Comparison of ENCODE assay signal across 24 cellular contexts in the genomic region with DNA sequence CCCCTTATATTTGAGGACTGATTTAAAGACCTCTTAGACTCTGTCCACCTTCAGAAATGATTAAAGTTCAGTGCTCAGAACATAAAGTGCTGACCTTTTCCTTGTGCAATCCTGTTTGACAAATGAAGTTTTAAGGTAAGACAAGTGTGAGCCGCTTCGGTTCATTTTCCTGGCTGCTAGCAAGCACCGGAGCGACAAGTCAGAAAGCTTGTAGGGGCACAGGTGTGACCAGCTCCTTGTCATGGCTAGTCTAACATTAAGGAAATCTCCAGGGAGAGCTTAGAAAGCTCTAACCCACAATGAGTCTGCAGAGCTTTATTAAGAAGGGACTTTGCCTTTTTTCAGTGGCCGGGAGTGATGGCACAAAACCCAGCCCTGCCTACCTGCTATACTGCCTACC. TPM values are rescaled to one million over a fixed set of nuclear protein-coding genes. Genes with fewer than 3 reads are reported as not detected.
DNase-seq lines count a peak whose midpoint lies in the region; ATAC-seq and TF ChIP-seq lines count a peak whose summit lies in the region.
"Had no signal": no experiment of that assay in that cellular context is flagged by ENCODE, and none has a peak within 500 bp of the region (broad histone marks: within the 10 kb centered on the region; RNA-seq: fewer than 3 reads in every experiment).

No MANE protein-coding gene starts in this region.

- ATAC-seq in HG02973 (IDR thresholded peaks at IDR 0.05; ENCODE audit: unreplicated experiment) (no peak), GM21717 (IDR thresholded peaks at IDR 0.05; ENCODE audit: unreplicated experiment) (no peak)
- ATAC-seq: SK-N-SH treated with all-trans-retinoic acid at 6 μM for 48 hours had no signal

- no peaks in the 10 kb centered on the region for H3K9me3 ChIP-seq in endodermal cell (ENCODE audit: control insufficient read depth, low read length)
- H3K9me3 ChIP-seq in thyroid gland: no peaks in the 10 kb centered on the region
- H3K9me3 ChIP-seq: Peyer's patch had no signal

- peaks cover 59% of the 10 kb centered on the region for H3K27me3 Mint-ChIP-seq in endodermal cell (ENCODE audit: insufficient read depth)

- H3K27ac ChIP-seq in endodermal cell (ENCODE audit: low read depth, low read length) (no peak overlapping the region), thyroid gland (no peak overlapping the region)
- H3K27ac ChIP-seq: HL-60, Peyer's patch had no signal

- H3K4me3 ChIP-seq in endodermal cell (ENCODE audit: low read length) (no peak overlapping the region), thyroid gland (replicated peaks in 1 of 3) (no peak overlapping the region)
- H3K4me3 ChIP-seq: Peyer's patch had no signal

- peak; percentile 18 for DNase-seq in NCI-H82 (lab: John Stamatoyannopoulos, UW)
- DNase-seq in NCI-H82 treated with DMSO at 0.1 percent for 48 hours (lab: John Stamatoyannopoulos, UW; ENCODE audit: unreplicated experiment): no peak
- DNase-seq in endodermal cell: peak; percentile 55
- DNase-seq in left kidney (ENCODE audit: low read depth, low spot score): peak; percentile 78
- DNase-seq in thyroid gland: peak; percentile 49 to 67
- no peak for DNase-seq in NCI-H2107 treated with DMSO at 0.1 percent for 48 hours (lab: John Stamatoyannopoulos, UW; ENCODE audit: unreplicated experiment)
- DNase-seq: AML-193, EL, GF-D8, HFFc6, NCI-H1105, NCI-H146, NCI-H2081, NCI-H510A treated with DMSO at 0.1 percent for 48 hours, NCI-H774, Peyer's patch had no signal

- H3K27me3 ChIP-seq in endodermal cell (ENCODE audit: control insufficient read depth, insufficient read depth, low read length, poor library complexity, severe bottlenecking) (peaks cover 76% of the 10 kb centered on the region), thyroid gland (no peaks in the 10 kb centered on the region)
- H3K27me3 ChIP-seq: Peyer's patch had no signal

- no peaks in the 10 kb centered on the region for H3K36me3 Mint-ChIP-seq in endodermal cell (ENCODE audit: low read depth)
- H3K36me3 Mint-ChIP-seq: CD14-positive monocyte, IgD-negative memory B cell had no signal

- 89 to 92% methylated on average over 4 to 5 of the region's 5 CpGs for WGBS in endodermal cell (ENCODE audit: insufficient coverage in 1 of 2, insufficient read length in 1 of 2), 2 experiments
- WGBS in thyroid gland, 2 donors: 53% methylated on average over 5 of the region's 5 CpGs

- no peak for TF ChIP-seq POLR2A in thyroid gland (IDR thresholded peaks at IDR 0.05)

- H3K9me3 Mint-ChIP-seq in endodermal cell: no peaks in the 10 kb centered on the region
- H3K9me3 Mint-ChIP-seq: HFFc6 had no signal

- H3K36me3 ChIP-seq in endodermal cell (ENCODE audit: control insufficient read depth, insufficient read depth, low read length) (no peaks in the 10 kb centered on the region), thyroid gland (no peaks in the 10 kb centered on the region)
- H3K36me3 ChIP-seq: Peyer's patch had no signal

- peaks cover 45% of the 10 kb centered on the region for H3K4me1 Mint-ChIP-seq in endodermal cell
- H3K4me1 Mint-ChIP-seq: CD14-positive monocyte, IgD-negative memory B cell had no signal

- intact Hi-C loops in thyroid gland (cut with DNase I): no loop called here

- no peak overlapping the region for H3K9ac ChIP-seq in endodermal cell (ENCODE audit: extremely low read depth, low read length, poor library complexity, severe bottlenecking)

- TF ChIP-seq CTCF in endodermal cell (conservative IDR thresholded peaks at IDR 0.05): no peak
- no peak for TF ChIP-seq CTCF in thyroid gland (IDR thresholded peaks at IDR 0.05)

- no peak overlapping the region for H3K27ac Mint-ChIP-seq in endodermal cell
- H3K27ac Mint-ChIP-seq: CD14-positive monocyte, HFFc6, IgD-negative memory B cell had no signal

- H3K4me3 Mint-ChIP-seq in endodermal cell: no peak overlapping the region
- H3K4me3 Mint-ChIP-seq: CD14-positive monocyte, HFFc6, IgD-negative memory B cell had no signal

- peaks cover 6% of the 10 kb centered on the region for H3K4me1 ChIP-seq in endodermal cell (ENCODE audit: control insufficient read depth, insufficient read depth, low read length)
- peaks cover 0 to 3% of the 10 kb centered on the region in 2 donors for H3K4me1 ChIP-seq in thyroid gland

RNA-seq across cellular contexts. Expression of a gene that starts 2.3 kb away (rescaled TPM):
- total RNA-seq in endodermal cell (under 1 TPM; 0.58 to 0.92 TPM), thyroid gland (1 to 10 TPM in 1 of 4 donors, under 1 TPM in 3; 0.45 to 1.2 (median 0.76) TPM)
- polyA plus RNA-seq in endodermal cell (2013, experiment 1 of 2): 10.9 TPM
- 10.6 TPM for polyA plus RNA-seq in endodermal cell (2013, experiment 2 of 2)
- total RNA-seq: HT-29, OCI-LY7 had no signal
- polyA plus RNA-seq: CD14-positive monocyte, IgD-negative memory B cell had no signal

Comparison
In these comparisons a context has a peak if more than half of its experiments do, and no peak if none do; other contexts are left out.
1. DNase-seq: peak in NCI-H82 (single experiment), endodermal cell (single experiment), left kidney (single experiment) and thyroid gland (2 of 2); none in NCI-H82 treated with DMSO at 0.1 percent for 48 hours (single experiment) and NCI-H2107 treated with DMSO at 0.1 percent for 48 hours (single experiment).